18 cellular contexts compared by ENCODE assay signal in genomic region chr4:156824451-156825060, GRCh38.
"Had no signal": no experiment of that assay in that cellular context is flagged by ENCODE, and none has a peak within 500 bp of the region (broad histone marks: within the 10 kb centered on the region; RNA-seq: fewer than 3 reads in every experiment).

No MANE protein-coding gene starts in this region.

- ATAC-seq: left colon; naive thymus-derived CD4-positive, alpha-beta T cell had no signal

- H3K4me3 ChIP-seq: prostate gland, right lobe of liver, spleen, stomach, thoracic aorta, transverse colon had no signal

- FAIRE-seq: colon had no signal

- H2AFZ ChIP-seq: parathyroid adenoma had no signal

- H3K27me3 ChIP-seq: right lobe of liver, spleen, stomach, transverse colon had no signal

- H3K27ac ChIP-seq: parathyroid adenoma, prostate gland, right lobe of liver, spleen, stomach, thoracic aorta, transverse colon had no signal

- DNase-seq: cerebellar nuclear complex; immature natural killer cell; left colon; naive thymus-derived CD4-positive, alpha-beta T cell; nephron progenitor cell; right lobe of liver; spleen; stimulated activated CD4-positive, alpha-beta T cell treated with anti-CD3 and anti-CD28 coated beads, Interleukin-15, amount 100 ng/mL, for 24 hours; stimulated activated CD4-positive, alpha-beta T cell treated with anti-CD3 and anti-CD28 coated beads, Interleukin-1b, Interleukin-23, amount 100 ng/mL, for 48 hours; stimulated activated CD4-positive, alpha-beta T cell treated with anti-CD3 and anti-CD28 coated beads, Interleukin-4, amount 100 ng/mL, for 4 hours; stimulated activated naive CD4-positive, alpha-beta T cell; stomach; substantia nigra; transverse colon had no signal

- H3K79me2 ChIP-seq: parathyroid adenoma had no signal

- H3K9ac ChIP-seq: parathyroid adenoma had no signal

- H3K4me1 ChIP-seq: prostate gland had no signal

- H3K9me3 ChIP-seq: prostate gland, right lobe of liver, spleen, stomach, thoracic aorta, transverse colon had no signal

- H3K36me3 ChIP-seq: prostate gland, right lobe of liver, spleen, stomach, thoracic aorta, transverse colon had no signal
